Comparison of ENCODE assay signal across 20 cellular contexts in the genomic region with DNA sequence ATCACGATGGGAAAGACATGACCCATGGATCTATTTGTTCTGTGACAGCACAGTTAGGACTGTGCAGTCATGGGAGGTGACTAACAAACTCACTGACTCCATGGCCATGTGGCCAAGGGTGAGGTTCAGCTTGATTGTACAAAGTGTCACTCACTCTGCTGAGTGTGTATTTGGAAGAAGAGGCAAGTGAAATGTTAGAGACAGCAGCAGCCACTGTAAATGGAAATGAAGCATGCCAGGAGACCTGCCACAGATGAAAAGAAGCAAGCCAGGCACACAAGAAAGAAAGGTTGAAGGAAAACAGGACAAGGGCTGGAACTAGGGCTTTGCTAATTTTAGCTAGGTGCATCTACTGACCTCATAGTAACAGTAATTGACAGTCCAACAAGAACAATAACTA.
"Had no signal": no experiment of that assay in that cellular context is flagged by ENCODE, and none has a peak within 500 bp of the region (broad histone marks: within the 10 kb centered on the region; RNA-seq: fewer than 3 reads in every experiment).

No MANE protein-coding gene starts in this region.

- H3K27ac Mint-ChIP-seq: dendritic cell treated with granulocyte-macrophage colony-stimulating factor and Interleukin-4, amounts not matched to agents 40 ng/mL and 50 ng/mL, for 4 days; effector memory CD8-positive, alpha-beta T cell; naive B cell; nephron progenitor cell had no signal

- DNase-seq: cerebellar nuclear complex; effector memory CD8-positive, alpha-beta T cell; esophagus squamous epithelium; foreskin fibroblast; hippocampal formation; kidney glomerular epithelial cell; lower lobe of right lung; mesendoderm; naive B cell; nephron progenitor cell; small intestine; stimulated activated CD4-positive, alpha-beta T cell treated with anti-CD3 and anti-CD28 coated beads, Interleukin-12 subunit alpha, Interleukin-12 subunit beta, amount 100 ng/mL, for 4 hours; stimulated activated naive CD4-positive, alpha-beta T cell; upper lobe of right lung had no signal

- H3K9me3 Mint-ChIP-seq: dendritic cell treated with granulocyte-macrophage colony-stimulating factor and Interleukin-4, amounts not matched to agents 40 ng/mL and 50 ng/mL, for 4 days; nephron progenitor cell had no signal

- H3K4me1 ChIP-seq: lower lobe of right lung, parathyroid adenoma, prostate gland had no signal

- ATAC-seq: effector memory CD8-positive, alpha-beta T cell; left lobe of liver; lower lobe of right lung; sciatic nerve; upper lobe of right lung had no signal

- H3K4me3 Mint-ChIP-seq: dendritic cell treated with granulocyte-macrophage colony-stimulating factor and Interleukin-4, amounts not matched to agents 40 ng/mL and 50 ng/mL, for 4 days; effector memory CD8-positive, alpha-beta T cell; naive B cell; nephron progenitor cell had no signal

- H3K4me1 Mint-ChIP-seq: naive B cell had no signal

- H3K4me3 ChIP-seq: esophagus squamous epithelium, lower lobe of right lung, prostate gland, upper lobe of right lung had no signal

- H3K36me3 Mint-ChIP-seq: naive B cell had no signal

- H3K9me3 ChIP-seq: esophagus squamous epithelium, lower lobe of right lung, prostate gland, upper lobe of right lung had no signal

- H3K36me3 ChIP-seq: esophagus squamous epithelium, lower lobe of right lung, prostate gland, upper lobe of right lung had no signal

- H3K27ac ChIP-seq: epithelial cell of prostate, esophagus squamous epithelium, lower lobe of right lung, parathyroid adenoma, prostate gland, upper lobe of right lung had no signal

- H3K27me3 ChIP-seq: upper lobe of right lung had no signal
